12 cellular contexts compared by ENCODE assay signal in the genomic region with DNA sequence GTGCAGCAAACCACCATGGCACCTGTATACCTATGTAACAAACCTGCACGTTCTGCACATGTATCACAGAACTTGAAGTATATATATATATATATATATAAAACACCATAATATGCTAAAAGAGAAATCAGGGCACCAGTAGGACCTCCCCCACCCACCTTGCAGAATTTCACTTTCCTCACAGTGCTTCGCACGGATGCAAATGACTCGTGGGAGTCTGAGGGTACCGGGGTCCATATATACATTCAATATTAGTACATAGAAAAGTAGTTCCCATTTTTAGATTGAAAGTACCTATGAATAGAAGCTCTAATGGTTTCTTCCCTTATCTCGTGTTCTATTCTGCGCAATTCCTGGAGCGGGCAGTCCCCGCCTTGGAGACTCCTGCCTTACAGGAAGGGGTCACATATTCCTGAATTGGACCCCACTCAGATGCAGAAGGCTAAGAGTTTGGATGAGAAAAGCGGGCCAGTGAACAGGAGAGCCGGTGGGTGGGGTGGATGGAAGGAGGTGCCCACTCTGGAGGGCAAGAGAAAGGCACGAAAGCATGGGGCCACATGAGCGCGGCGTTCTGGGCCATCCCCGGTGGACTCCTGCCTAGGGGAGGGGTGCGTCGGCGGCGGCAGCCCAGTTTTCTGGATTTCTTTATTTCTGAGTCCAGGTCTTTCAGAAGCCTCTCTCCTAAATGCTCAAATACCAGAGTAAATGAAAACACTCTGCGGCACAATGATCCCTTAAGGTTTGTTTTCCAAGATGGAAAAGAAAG.
DNase-seq lines count a peak whose midpoint lies in the region; ATAC-seq, FAIRE-seq and TF ChIP-seq lines count a peak whose summit lies in the region.
"Had no signal": no experiment of that assay in that cellular context is flagged by ENCODE, and none has a peak within 500 bp of the region (broad histone marks: within the 10 kb centered on the region; RNA-seq: fewer than 3 reads in every experiment).

No MANE protein-coding gene starts in this region.

- BruUV-seq in HepG2 (replicated peaks; lab: Mats Ljungman, UMichigan) = no TSS peak

- FAIRE-seq in HepG2 (lab: Jason Lieb, UNC) = no peak

- H3K27ac Mint-ChIP-seq in neural progenitor cell = no peak overlapping the region

- in situ Hi-C loops in HepG2 (cut with HindIII; ENCODE audit: extremely low pct_ligation_motif_present, low pct_unique_long_range_greater_than_20kb) = no loop called here

- peak overlapping the region; percentile 61 for H3K4me2 ChIP-seq in HepG2 (ENCODE audit: low read depth, low read length)
- H3K4me2 ChIP-seq in neural progenitor cell = no peak overlapping the region
- H3K4me2 ChIP-seq: BLaER1 treated with 17β-estradiol and CSF1 and Interleukin-3, amounts not matched to agents 10 nM and 100 nM; hepatocyte had no signal

- H2AFZ ChIP-seq in HepG2 (ENCODE audit: low read length) = no peak overlapping the region
- peak overlapping the region; percentile 65 for H2AFZ ChIP-seq in neural progenitor cell (replicated peaks)
- H2AFZ ChIP-seq: GM23248, hepatocyte had no signal

- H3K36me3 ChIP-seq in HepG2 (replicated peaks in 1 of 2; ENCODE audit: control insufficient read depth in 1 of 2, insufficient read depth in 2 of 2, low read length in 2 of 2) = no peaks in the 10 kb centered on the region
- H3K36me3 ChIP-seq in right lobe of liver = no peaks in the 10 kb centered on the region
- H3K36me3 ChIP-seq in neural progenitor cell = no peaks in the 10 kb centered on the region
- H3K36me3 ChIP-seq in uterus = no peaks in the 10 kb centered on the region

- TF ChIP-seq EP300 in HepG2 (IDR thresholded peaks at IDR 0.05; ENCODE audit: low read depth in 2 of 2, low read length in 2 of 2) (no peak), HepG2 (CRISPR knock-in tag; IDR thresholded peaks at IDR 0.05; ENCODE audit: borderline replicate concordance) (no peak)

- peaks cover 6% of the 10 kb centered on the region for H3K4me1 Mint-ChIP-seq in neural progenitor cell

- H3K4me3 Mint-ChIP-seq in neural progenitor cell = no peak overlapping the region

- no peak for ATAC-seq in HepG2
- ATAC-seq in right lobe of liver = no peak
- no peak for ATAC-seq in HG02763 (IDR thresholded peaks at IDR 0.05; ENCODE audit: unreplicated experiment)

- TF ChIP-seq POLR2A in HepG2 (IDR thresholded peaks at IDR 0.05; ENCODE audit: insufficient read depth in 1 of 2, low read depth in 2 of 2, low read length in 2 of 2) (no peak), right lobe of liver (IDR thresholded peaks at IDR 0.05) (no peak), uterus (IDR thresholded peaks at IDR 0.05) (no peak)

- DNase-seq in HepG2 (ENCODE audit: low spot score) = no peak
- DNase-seq in right lobe of liver = no peak
- DNase-seq in caudate nucleus (lab: John Stamatoyannopoulos, UW) = peak in 6 of 61 donors; percentile 21 to 46 (median 32)
- DNase-seq in neural progenitor cell (ENCODE audit: low spot score) = no peak
- DNase-seq in uterus = no peak
- no peak for DNase-seq in SIG-M5 treated with dmso at 0.1 percent for 504 hours (lab: John Stamatoyannopoulos, UW; ENCODE audit: unreplicated experiment)
- no peak for DNase-seq in HuH-7 (ENCODE audit: low spot score)
- DNase-seq: GM23248, RPMI8226 had no signal

- TF ChIP-seq CTCF in HepG2 (CRISPR knock-in tag; IDR thresholded peaks at IDR 0.05) = no peak
- no peak for TF ChIP-seq CTCF in right lobe of liver (IDR thresholded peaks at IDR 0.05)
- TF ChIP-seq CTCF in neural progenitor cell (IDR thresholded peaks at IDR 0.05) = no peak
- TF ChIP-seq CTCF in uterus (IDR thresholded peaks at IDR 0.05) = no peak

- H3K27ac ChIP-seq in HepG2 (ENCODE audit: extremely low read length, insufficient read depth, low read length) (peak overlapping the region; percentile 31), right lobe of liver (peak overlapping the region in 1 of 3 donors; percentile 56), caudate nucleus (ENCODE audit: low read depth, low read length) (peak overlapping the region; percentile 77), neural progenitor cell (no peak overlapping the region), uterus (peak overlapping the region; percentile 13 to 49)
- H3K27ac ChIP-seq: BLaER1 treated with 17β-estradiol and CSF1 and Interleukin-3, amounts not matched to agents 10 nM and 100 nM; GM23248; hepatocyte had no signal

- intact Hi-C loops in HepG2 (cut with micrococcal nuclease; ENCODE audit: unreplicated experiment) (loop anchor here (1.0 kb wide), 1 partner anchor 117 kb away; no protein-coding TSS in a partner anchor), right lobe of liver (cut with DNase I) (no loop called here), uterus (cut with DNase I; ENCODE audit: low total_unique reads) (no loop called here)

- H3K36me3 Mint-ChIP-seq in neural progenitor cell = no peaks in the 10 kb centered on the region

- H3K9me3 Mint-ChIP-seq in neural progenitor cell = peaks cover 3% of the 10 kb centered on the region

- no peaks in the 10 kb centered on the region for H3K27me3 ChIP-seq in HepG2 (ENCODE audit: control insufficient read depth in 1 of 2, insufficient read depth in 2 of 2, low read length in 2 of 2)
- no peaks in the 10 kb centered on the region for H3K27me3 ChIP-seq in right lobe of liver
- H3K27me3 ChIP-seq in neural progenitor cell = no peaks in the 10 kb centered on the region
- H3K27me3 ChIP-seq in uterus = no peaks in the 10 kb centered on the region
- H3K27me3 ChIP-seq: BLaER1 treated with 17β-estradiol and CSF1 and Interleukin-3, amounts not matched to agents 10 nM and 100 nM; hepatocyte had no signal

- peak overlapping the region in 2 of 3 experiments; percentile 1 to 44; a peak in 2 of 6 replicates for H3K4me3 ChIP-seq in HepG2 (replicated peaks in 1 of 3; ENCODE audit: insufficient read depth in 1 of 3, low read depth in 2 of 3, low read length in 3 of 3)
- no peak overlapping the region for H3K4me3 ChIP-seq in right lobe of liver
- H3K4me3 ChIP-seq in neural progenitor cell = no peak overlapping the region
- no peak overlapping the region for H3K4me3 ChIP-seq in uterus
- H3K4me3 ChIP-seq: BLaER1 treated with 17β-estradiol and CSF1 and Interleukin-3, amounts not matched to agents 10 nM and 100 nM; GM23248; hepatocyte had no signal

- H3K9me3 ChIP-seq in HepG2 (ENCODE audit: low read length) = no peaks in the 10 kb centered on the region
- H3K9me3 ChIP-seq in right lobe of liver = no peaks in the 10 kb centered on the region
- H3K9me3 ChIP-seq in neural progenitor cell (ENCODE audit: low read depth) = no peaks in the 10 kb centered on the region
- no peaks in the 10 kb centered on the region for H3K9me3 ChIP-seq in uterus

- H3K79me2 ChIP-seq in HepG2 (ENCODE audit: insufficient read depth, low read length) = no peaks in the 10 kb centered on the region
- no peaks in the 10 kb centered on the region for H3K79me2 ChIP-seq in neural progenitor cell (ENCODE audit: low read depth)
- H3K79me2 ChIP-seq: hepatocyte had no signal

- 78% methylated on average over 21 of the region's 21 CpGs for WGBS in HepG2 (ENCODE audit: low lambda C conversion rate)
- WGBS in right lobe of liver (ENCODE audit: insufficient coverage, low coverage, low lambda C conversion rate, missing lambda C conversion rate) = 86% methylated on average over 6 of the region's 21 CpGs

- no peak for TF ChIP-seq RAD21 in HepG2 (CRISPR knock-in tag; IDR thresholded peaks at IDR 0.05)

- H3K4me1 ChIP-seq in HepG2 (ENCODE audit: insufficient read depth, low read length) = peaks cover 42% of the 10 kb centered on the region
- peaks cover 0 to 20% (median 0%) of the 10 kb centered on the region in 4 donors for H3K4me1 ChIP-seq in right lobe of liver
- H3K4me1 ChIP-seq in neural progenitor cell = peaks cover 4% of the 10 kb centered on the region
- no peaks in the 10 kb centered on the region for H3K4me1 ChIP-seq in uterus

- POLR2A ChIA-PET in HepG2 (lab: Yijun Ruan, JAX) = interaction anchor here (0.7 to 1.8 kb wide), 5 partner anchors 14 to 117 kb away, joined by 3 to 7 read pairs (median 4); no protein-coding TSS in a partner anchor

- H4K20me1 ChIP-seq in HepG2 (ENCODE audit: insufficient read depth, low read length) = no peaks in the 10 kb centered on the region
- no peaks in the 10 kb centered on the region for H4K20me1 ChIP-seq in neural progenitor cell (ENCODE audit: low read depth)

- CTCF ChIA-PET in HepG2 (lab: Yijun Ruan, JAX; ENCODE audit: low intra/inter-chr PET ratio, low total read pairs) = no interaction called here

- peaks cover 2% of the 10 kb centered on the region for H3K27me3 Mint-ChIP-seq in neural progenitor cell (ENCODE audit: insufficient read depth, low read depth)

- no peaks in the 10 kb centered on the region for H3F3A ChIP-seq in neural progenitor cell (ENCODE audit: low read depth)

- peak overlapping the region; percentile 42; the same call in 1 of the 2 replicates for H3K9ac ChIP-seq in HepG2 (ENCODE audit: insufficient read depth, low read depth, low read length)
- no peak overlapping the region for H3K9ac ChIP-seq in neural progenitor cell
- H3K9ac ChIP-seq: BLaER1 treated with 17β-estradiol and CSF1 and Interleukin-3, amounts not matched to agents 10 nM and 100 nM; GM23248 had no signal

TF ChIP-seq in HepG2, 621 proteins besides CTCF, POLR2A, EP300 and RAD21:
- TF ChIP-seq AKAP8 (CRISPR knock-in tag; IDR thresholded peaks at IDR 0.05) = no peak
- peak; percentile 20; the same call in 1 of the 2 replicates for TF ChIP-seq DR1 (CRISPR knock-in tag; IDR thresholded peaks at IDR 0.05)

Comparison
In these comparisons a context has a peak if more than half of its experiments do, and no peak if none do; other contexts are left out.
1. H3K4me3 ChIP-seq: peak in HepG2 (2 of 3); none in right lobe of liver (0 of 3), neural progenitor cell (single experiment) and uterus (0 of 2).